Comparison of ENCODE assay signal across 1 cellular context in the genomic region with DNA sequence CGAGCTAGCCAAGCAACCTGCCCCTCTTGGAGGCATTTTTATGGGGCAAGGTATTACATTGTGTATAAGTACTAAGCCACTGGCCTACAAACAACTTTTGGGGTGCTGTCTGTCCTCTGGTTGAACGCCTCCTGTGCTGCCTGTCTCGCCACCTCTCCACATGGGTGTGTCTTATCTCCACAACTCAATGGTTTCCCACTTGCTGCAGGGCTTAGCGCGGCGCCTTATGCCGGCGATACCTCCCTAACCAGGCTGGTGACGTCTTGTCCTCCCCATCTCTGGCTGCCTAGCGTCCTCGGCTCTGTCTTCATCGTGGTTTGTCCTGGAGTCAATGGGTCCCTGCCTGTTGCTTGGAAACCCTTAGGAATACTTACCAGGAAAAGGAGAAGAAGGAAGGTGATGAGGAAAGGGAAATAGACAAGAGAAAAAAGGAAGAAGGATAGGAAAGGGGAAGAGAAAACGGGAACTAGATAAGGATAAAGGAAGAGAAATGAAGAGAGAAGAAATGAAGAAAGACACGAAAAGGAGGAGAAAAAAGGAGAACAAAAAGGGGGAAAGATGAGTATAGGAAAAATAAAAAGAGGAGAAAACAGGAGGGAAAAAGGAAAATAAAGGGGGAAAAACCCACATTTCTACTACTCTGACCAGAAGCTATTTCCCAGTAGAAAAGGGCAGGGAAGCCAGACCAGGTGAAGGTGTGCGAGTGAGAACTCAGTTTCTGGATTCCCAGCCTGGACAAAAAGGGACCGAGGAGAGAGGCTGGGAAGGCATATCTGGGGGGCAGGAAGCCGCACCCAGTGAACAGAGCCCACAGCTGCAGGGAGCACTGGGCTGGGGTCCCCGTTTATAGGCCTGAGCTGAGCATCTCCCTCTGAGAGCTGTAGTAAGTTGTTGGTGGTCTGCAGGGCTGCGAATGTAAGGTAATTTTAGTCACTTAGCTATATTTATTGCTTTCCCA.
TF ChIP-seq lines count a peak whose summit lies in the region.

No MANE protein-coding gene starts in this region.

TF ChIP-seq in K562, 482 proteins besides CTCF, POLR2A, EP300 and RAD21 (continued from another document and continues in another):
- TF ChIP-seq SNIP1 (IDR thresholded peaks at IDR 0.05; ENCODE audit: low read depth) (no peak), SETDB1 (IDR thresholded peaks at IDR 0.05; ENCODE audit: low read length) (no peak), ZNF778 (CRISPR knock-in tag; IDR thresholded peaks at IDR 0.05) (no peak), L3MBTL2 (IDR thresholded peaks at IDR 0.05) (no peak), HCFC1 (IDR thresholded peaks at IDR 0.05; ENCODE audit: low read depth, low read length) (no peak), CREM (IDR thresholded peaks at IDR 0.05; ENCODE audit: low read depth) (peak; percentile 33; the same call in 1 of the 2 replicates), MCM2 (IDR thresholded peaks at IDR 0.05; ENCODE audit: low read depth) (no peak), CREB1 (IDR thresholded peaks at IDR 0.05) (no peak), CREB1 (CRISPR knock-in tag; IDR thresholded peaks at IDR 0.05) (no peak), CXXC5 (CRISPR knock-in tag; IDR thresholded peaks at IDR 0.05) (0 out of 2 replicates have a peak, but pooled peaks have one; percentile 19), ZNF57 (CRISPR knock-in tag; IDR thresholded peaks at IDR 0.05) (no peak), ATF7 (IDR thresholded peaks at IDR 0.05) (no peak), CHCHD3 (CRISPR knock-in tag; IDR thresholded peaks at IDR 0.05) (no peak), EZH2 (IDR thresholded peaks at IDR 0.05; ENCODE audit: borderline replicate concordance, low read depth, low read length) (no peak), DIDO1 (tag; IDR thresholded peaks at IDR 0.05; ENCODE audit: low read depth) (no peak), MTA1 (IDR thresholded peaks at IDR 0.05; ENCODE audit: borderline replicate concordance) (0 out of 2 replicates have a peak, but pooled peaks have one; percentile 23), HDAC1 (IDR thresholded peaks at IDR 0.05) (peak in 1 of 2 experiments; percentile 22; a peak in 1 of 4 replicates), ETV6 (IDR thresholded peaks at IDR 0.05; ENCODE audit: borderline replicate concordance in 1 of 2, low read depth in 2 of 2, low read length in 1 of 2) (peak; percentile 26 to 48; a peak in 1 of 4 replicates), ETV6 (CRISPR knock-in tag; IDR thresholded peaks at IDR 0.05; ENCODE audit: borderline replicate concordance) (no peak), NCOA6 (IDR thresholded peaks at IDR 0.05) (no peak), FOXJ2 (tag; IDR thresholded peaks at IDR 0.05) (no peak), TAL1 (IDR thresholded peaks at IDR 0.05) (no peak), TAF7 (tag; IDR thresholded peaks at IDR 0.05) (0 out of 2 replicates have a peak, but pooled peaks have one; percentile 12), HNRNPLL (IDR thresholded peaks at IDR 0.05; ENCODE audit: low read depth, low read length, poor library complexity, severe bottlenecking) (no peak), JUN (IDR thresholded peaks at IDR 0.05; ENCODE audit: borderline replicate concordance, low read depth, low read length) (no peak), JUN (CRISPR knock-in tag; IDR thresholded peaks at IDR 0.05; ENCODE audit: borderline replicate concordance) (no peak), ZNF584 (CRISPR knock-in tag; IDR thresholded peaks at IDR 0.05; ENCODE audit: low read depth) (no peak), ERF (CRISPR knock-in tag; IDR thresholded peaks at IDR 0.05) (no peak), DPF2 (IDR thresholded peaks at IDR 0.05) (0 out of 2 replicates have a peak, but pooled peaks have one; percentile 26), KHSRP (IDR thresholded peaks at IDR 0.05) (no peak), ZBED1 (IDR thresholded peaks at IDR 0.05) (no peak), EHMT2 (IDR thresholded peaks at IDR 0.05) (no peak), TAF1 (IDR thresholded peaks at IDR 0.05; ENCODE audit: control insufficient read depth, extremely low read depth, insufficient read depth, low read length, severe bottlenecking) (no peak), CBFA2T3 (IDR thresholded peaks at IDR 0.05) (peak; percentile 32; the same call in 1 of the 2 replicates), ZNF316 (IDR thresholded peaks at IDR 0.05) (no peak), FOXJ3 (CRISPR knock-in tag; IDR thresholded peaks at IDR 0.05) (no peak), MTA3 (IDR thresholded peaks at IDR 0.05; ENCODE audit: borderline replicate concordance) (no peak), SRSF3 (IDR thresholded peaks at IDR 0.05; ENCODE audit: insufficient read depth, low read length) (no peak), ZNF174 (CRISPR knock-in tag; IDR thresholded peaks at IDR 0.05) (no peak)
- TF ChIP-seq, protein P1, sequence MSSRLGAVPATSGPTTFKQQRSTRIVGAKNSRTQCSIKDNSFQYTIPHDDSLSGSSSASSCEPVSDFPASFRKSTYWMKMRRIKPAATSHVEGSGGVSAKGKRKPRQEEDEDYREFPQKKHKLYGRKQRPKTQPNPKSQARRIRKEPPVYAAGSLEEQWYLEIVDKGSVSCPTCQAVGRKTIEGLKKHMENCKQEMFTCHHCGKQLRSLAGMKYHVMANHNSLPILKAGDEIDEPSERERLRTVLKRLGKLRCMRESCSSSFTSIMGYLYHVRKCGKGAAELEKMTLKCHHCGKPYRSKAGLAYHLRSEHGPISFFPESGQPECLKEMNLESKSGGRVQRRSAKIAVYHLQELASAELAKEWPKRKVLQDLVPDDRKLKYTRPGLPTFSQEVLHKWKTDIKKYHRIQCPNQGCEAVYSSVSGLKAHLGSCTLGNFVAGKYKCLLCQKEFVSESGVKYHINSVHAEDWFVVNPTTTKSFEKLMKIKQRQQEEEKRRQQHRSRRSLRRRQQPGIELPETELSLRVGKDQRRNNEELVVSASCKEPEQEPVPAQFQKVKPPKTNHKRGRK (tag; IDR thresholded peaks at IDR 0.05), result peak; percentile 99
- TF ChIP-seq, protein P2, sequence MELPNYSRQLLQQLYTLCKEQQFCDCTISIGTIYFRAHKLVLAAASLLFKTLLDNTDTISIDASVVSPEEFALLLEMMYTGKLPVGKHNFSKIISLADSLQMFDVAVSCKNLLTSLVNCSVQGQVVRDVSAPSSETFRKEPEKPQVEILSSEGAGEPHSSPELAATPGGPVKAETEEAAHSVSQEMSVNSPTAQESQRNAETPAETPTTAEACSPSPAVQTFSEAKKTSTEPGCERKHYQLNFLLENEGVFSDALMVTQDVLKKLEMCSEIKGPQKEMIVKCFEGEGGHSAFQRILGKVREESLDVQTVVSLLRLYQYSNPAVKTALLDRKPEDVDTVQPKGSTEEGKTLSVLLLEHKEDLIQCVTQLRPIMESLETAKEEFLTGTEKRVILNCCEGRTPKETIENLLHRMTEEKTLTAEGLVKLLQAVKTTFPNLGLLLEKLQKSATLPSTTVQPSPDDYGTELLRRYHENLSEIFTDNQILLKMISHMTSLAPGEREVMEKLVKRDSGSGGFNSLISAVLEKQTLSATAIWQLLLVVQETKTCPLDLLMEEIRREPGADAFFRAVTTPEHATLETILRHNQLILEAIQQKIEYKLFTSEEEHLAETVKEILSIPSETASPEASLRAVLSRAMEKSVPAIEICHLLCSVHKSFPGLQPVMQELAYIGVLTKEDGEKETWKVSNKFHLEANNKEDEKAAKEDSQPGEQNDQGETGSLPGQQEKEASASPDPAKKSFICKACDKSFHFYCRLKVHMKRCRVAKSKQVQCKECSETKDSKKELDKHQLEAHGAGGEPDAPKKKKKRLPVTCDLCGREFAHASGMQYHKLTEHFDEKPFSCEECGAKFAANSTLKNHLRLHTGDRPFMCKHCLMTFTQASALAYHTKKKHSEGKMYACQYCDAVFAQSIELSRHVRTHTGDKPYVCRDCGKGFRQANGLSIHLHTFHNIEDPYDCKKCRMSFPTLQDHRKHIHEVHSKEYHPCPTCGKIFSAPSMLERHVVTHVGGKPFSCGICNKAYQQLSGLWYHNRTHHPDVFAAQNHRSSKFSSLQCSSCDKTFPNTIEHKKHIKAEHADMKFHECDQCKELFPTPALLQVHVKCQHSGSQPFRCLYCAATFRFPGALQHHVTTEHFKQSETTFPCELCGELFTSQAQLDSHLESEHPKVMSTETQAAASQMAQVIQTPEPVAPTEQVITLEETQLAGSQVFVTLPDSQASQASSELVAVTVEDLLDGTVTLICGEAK (IDR thresholded peaks at IDR 0.05), result no peak
- TF ChIP-seq, protein P2 (CRISPR knock-in tag; IDR thresholded peaks at IDR 0.05), result no peak
- TF ChIP-seq, protein P3, sequence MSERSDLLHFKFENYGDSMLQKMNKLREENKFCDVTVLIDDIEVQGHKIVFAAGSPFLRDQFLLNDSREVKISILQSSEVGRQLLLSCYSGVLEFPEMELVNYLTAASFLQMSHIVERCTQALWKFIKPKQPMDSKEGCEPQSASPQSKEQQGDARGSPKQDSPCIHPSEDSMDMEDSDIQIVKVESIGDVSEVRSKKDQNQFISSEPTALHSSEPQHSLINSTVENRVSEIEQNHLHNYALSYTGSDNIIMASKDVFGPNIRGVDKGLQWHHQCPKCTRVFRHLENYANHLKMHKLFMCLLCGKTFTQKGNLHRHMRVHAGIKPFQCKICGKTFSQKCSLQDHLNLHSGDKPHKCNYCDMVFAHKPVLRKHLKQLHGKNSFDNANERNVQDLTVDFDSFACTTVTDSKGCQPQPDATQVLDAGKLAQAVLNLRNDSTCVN (CRISPR knock-in tag; IDR thresholded peaks at IDR 0.05), result peak; percentile 56; the same call in 1 of the 2 replicates
- TF ChIP-seq, protein P4, sequence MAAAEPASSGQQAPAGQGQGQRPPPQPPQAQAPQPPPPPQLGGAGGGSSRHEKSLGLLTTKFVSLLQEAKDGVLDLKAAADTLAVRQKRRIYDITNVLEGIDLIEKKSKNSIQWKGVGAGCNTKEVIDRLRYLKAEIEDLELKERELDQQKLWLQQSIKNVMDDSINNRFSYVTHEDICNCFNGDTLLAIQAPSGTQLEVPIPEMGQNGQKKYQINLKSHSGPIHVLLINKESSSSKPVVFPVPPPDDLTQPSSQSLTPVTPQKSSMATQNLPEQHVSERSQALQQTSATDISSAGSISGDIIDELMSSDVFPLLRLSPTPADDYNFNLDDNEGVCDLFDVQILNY (CRISPR knock-in tag; IDR thresholded peaks at IDR 0.05), result no peak
- TF ChIP-seq, protein P5, sequence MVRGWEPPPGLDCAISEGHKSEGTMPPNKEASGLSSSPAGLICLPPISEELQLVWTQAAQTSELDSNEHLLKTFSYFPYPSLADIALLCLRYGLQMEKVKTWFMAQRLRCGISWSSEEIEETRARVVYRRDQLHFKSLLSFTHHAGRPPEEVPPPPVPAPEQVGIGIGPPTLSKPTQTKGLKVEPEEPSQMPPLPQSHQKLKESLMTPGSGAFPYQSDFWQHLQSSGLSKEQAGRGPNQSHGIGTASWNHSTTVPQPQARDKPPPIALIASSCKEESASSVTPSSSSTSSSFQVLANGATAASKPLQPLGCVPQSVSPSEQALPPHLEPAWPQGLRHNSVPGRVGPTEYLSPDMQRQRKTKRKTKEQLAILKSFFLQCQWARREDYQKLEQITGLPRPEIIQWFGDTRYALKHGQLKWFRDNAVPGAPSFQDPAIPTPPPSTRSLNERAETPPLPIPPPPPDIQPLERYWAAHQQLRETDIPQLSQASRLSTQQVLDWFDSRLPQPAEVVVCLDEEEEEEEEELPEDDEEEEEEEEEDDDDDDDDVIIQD (CRISPR knock-in tag; IDR thresholded peaks at IDR 0.05), result no peak
- TF ChIP-seq, protein P6, sequence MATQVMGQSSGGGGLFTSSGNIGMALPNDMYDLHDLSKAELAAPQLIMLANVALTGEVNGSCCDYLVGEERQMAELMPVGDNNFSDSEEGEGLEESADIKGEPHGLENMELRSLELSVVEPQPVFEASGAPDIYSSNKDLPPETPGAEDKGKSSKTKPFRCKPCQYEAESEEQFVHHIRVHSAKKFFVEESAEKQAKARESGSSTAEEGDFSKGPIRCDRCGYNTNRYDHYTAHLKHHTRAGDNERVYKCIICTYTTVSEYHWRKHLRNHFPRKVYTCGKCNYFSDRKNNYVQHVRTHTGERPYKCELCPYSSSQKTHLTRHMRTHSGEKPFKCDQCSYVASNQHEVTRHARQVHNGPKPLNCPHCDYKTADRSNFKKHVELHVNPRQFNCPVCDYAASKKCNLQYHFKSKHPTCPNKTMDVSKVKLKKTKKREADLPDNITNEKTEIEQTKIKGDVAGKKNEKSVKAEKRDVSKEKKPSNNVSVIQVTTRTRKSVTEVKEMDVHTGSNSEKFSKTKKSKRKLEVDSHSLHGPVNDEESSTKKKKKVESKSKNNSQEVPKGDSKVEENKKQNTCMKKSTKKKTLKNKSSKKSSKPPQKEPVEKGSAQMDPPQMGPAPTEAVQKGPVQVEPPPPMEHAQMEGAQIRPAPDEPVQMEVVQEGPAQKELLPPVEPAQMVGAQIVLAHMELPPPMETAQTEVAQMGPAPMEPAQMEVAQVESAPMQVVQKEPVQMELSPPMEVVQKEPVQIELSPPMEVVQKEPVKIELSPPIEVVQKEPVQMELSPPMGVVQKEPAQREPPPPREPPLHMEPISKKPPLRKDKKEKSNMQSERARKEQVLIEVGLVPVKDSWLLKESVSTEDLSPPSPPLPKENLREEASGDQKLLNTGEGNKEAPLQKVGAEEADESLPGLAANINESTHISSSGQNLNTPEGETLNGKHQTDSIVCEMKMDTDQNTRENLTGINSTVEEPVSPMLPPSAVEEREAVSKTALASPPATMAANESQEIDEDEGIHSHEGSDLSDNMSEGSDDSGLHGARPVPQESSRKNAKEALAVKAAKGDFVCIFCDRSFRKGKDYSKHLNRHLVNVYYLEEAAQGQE (CRISPR knock-in tag; IDR thresholded peaks at IDR 0.05; ENCODE audit: low read depth), result no peak
